In the genomic region with DNA sequence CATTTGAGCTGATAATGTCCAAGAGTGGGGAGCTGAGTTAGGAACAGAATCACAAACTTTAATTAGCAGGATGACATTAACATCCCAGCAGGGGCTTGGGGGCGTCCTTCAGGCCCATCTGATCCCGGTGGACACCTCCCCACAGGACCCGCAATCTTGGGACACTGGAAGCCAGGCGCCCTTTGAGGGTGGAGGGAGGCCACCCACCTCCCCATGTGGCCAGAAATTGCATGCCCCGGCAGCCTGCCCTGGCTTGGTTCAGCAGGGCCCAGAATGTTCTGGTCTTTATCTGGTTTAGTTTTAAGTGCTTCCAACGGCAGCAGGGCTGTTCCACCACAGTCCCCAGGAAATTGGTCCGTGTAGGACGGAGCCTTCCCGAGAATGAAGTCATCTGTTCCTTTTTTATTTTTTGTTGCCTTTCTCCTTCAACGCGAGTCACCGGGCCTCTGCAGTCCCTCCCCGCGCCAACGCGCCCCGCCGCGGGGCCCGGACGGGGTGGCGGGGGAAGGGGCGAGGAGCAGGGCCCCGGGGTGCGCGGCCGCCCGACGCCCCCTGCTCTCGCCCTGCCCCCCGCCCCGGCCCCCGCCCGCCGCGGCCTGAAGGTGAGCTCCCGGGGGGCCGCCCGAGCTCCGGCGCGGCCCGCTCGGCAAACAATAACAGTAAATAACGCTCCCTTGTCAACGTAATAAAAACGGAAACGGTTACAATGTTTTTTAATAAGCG, we compare ENCODE assay signal across 8 cellular contexts.
A peak's percentile ranks its signal among the peaks of the same experiment; 100 is the strongest.
DNase-seq lines count a peak whose midpoint lies in the region; ATAC-seq lines count a peak whose summit lies in the region.

No MANE protein-coding gene starts in this region.

- H3K27me3 ChIP-seq in subcutaneous abdominal adipose tissue (ENCODE audit: control insufficient read depth in 5 of 5, insufficient read depth in 4 of 5, low read length in 5 of 5), result no peaks in the 10 kb centered on the region

- H3K9ac ChIP-seq in subcutaneous abdominal adipose tissue (ENCODE audit: low read length in 5 of 5), result peak overlapping the region; percentile 43 to 80 (median 75)

- H3K36me3 Mint-ChIP-seq in activated T-cell treated with anti-CD3 and anti-CD28 coated beads, Interleukin-2, amount 50 U/mL, for 4 hours (ENCODE audit: insufficient read depth), result no peaks in the 10 kb centered on the region
- H3K36me3 Mint-ChIP-seq in naive B cell, result peaks cover 0 to 8% of the 10 kb centered on the region in 2 donors

- H3K4me1 Mint-ChIP-seq in activated T-cell treated with anti-CD3 and anti-CD28 coated beads, Interleukin-2, amount 50 U/mL, for 4 hours (ENCODE audit: low read depth), result peaks cover 24% of the 10 kb centered on the region
- H3K4me1 Mint-ChIP-seq in naive B cell, result peaks cover 16 to 38% (median 38%) of the 10 kb centered on the region in 3 donors

- H3K9me3 ChIP-seq in subcutaneous abdominal adipose tissue (ENCODE audit: control insufficient read depth in 5 of 5, low read length in 5 of 5), result no peaks in the 10 kb centered on the region

- ATAC-seq in HG02885 (IDR thresholded peaks at IDR 0.05; ENCODE audit: poor library complexity, unreplicated experiment) (peak; percentile 20), naive B cell (ENCODE audit: low read depth in 2 of 2) (no peak)
- peak; percentile 58 to 68 for ATAC-seq in activated T-cell treated with anti-CD3 and anti-CD28 coated beads, Interleukin-2, amount 50 U/mL, for 4 hours

- DNase-seq in NCI-H82 (lab: John Stamatoyannopoulos, UW) (peak; percentile 48), NCI-H82 treated with DMSO at 0.1 percent for 48 hours (lab: John Stamatoyannopoulos, UW; ENCODE audit: unreplicated experiment) (no peak), NCI-H69 (lab: John Stamatoyannopoulos, UW) (peak; percentile 92), fibroblast of peridontal ligament (ENCODE audit: extremely low read depth) (peak; percentile 79), naive B cell (no peak)
- peak; percentile 33 for DNase-seq in activated T-cell treated with anti-CD3 and anti-CD28 coated beads, Interleukin-2, amount 50 U/mL, for 4 hours

- peak overlapping the region in 3 of 5 donors; percentile 47 to 59 (median 50) for H3K4me3 ChIP-seq in subcutaneous abdominal adipose tissue (ENCODE audit: low read depth in 1 of 5, low read length in 5 of 5)

- H3K36me3 ChIP-seq in subcutaneous abdominal adipose tissue (ENCODE audit: control insufficient read depth in 5 of 5, insufficient read depth in 5 of 5, low read length in 5 of 5), result no peaks in the 10 kb centered on the region

- H3K27me3 Mint-ChIP-seq in activated T-cell treated with anti-CD3 and anti-CD28 coated beads, Interleukin-2, amount 50 U/mL, for 4 hours (ENCODE audit: low read depth), result no peaks in the 10 kb centered on the region
- peaks cover 4 to 5% (median 4%) of the 10 kb centered on the region in 3 donors for H3K27me3 Mint-ChIP-seq in naive B cell

- H3K27ac Mint-ChIP-seq in naive B cell, result peak overlapping the region; percentile 99 to 100 (median 99)

- H3K4me1 ChIP-seq in subcutaneous abdominal adipose tissue (ENCODE audit: control insufficient read depth in 5 of 5, insufficient read depth in 5 of 5, low read length in 5 of 5), result peaks cover 2 to 45% (median 23%) of the 10 kb centered on the region in 5 donors

- peak overlapping the region; percentile 78 for H3K4me3 Mint-ChIP-seq in activated T-cell treated with anti-CD3 and anti-CD28 coated beads, Interleukin-2, amount 50 U/mL, for 4 hours
- peak overlapping the region; percentile 79 to 92 (median 88) for H3K4me3 Mint-ChIP-seq in naive B cell

- H3K27ac ChIP-seq in subcutaneous abdominal adipose tissue (ENCODE audit: low read depth, low read length), result peak overlapping the region; percentile 98

- peaks cover 7% of the 10 kb centered on the region for H3K9me3 Mint-ChIP-seq in activated T-cell treated with anti-CD3 and anti-CD28 coated beads, Interleukin-2, amount 50 U/mL, for 4 hours
- peaks cover 0 to 9% (median 0%) of the 10 kb centered on the region in 7 donors for H3K9me3 Mint-ChIP-seq in naive B cell

Comparison
In these comparisons a context has a peak if more than half of its experiments do, and no peak if none do; other contexts are left out.
1. DNase-seq: peak in NCI-H82 (single experiment), NCI-H69 (single experiment), activated T-cell treated with anti-CD3 and anti-CD28 coated beads, Interleukin-2, amount 50 U/mL, for 4 hours (single experiment) and fibroblast of peridontal ligament (single experiment); none in NCI-H82 treated with DMSO at 0.1 percent for 48 hours (single experiment) and naive B cell (single experiment).
2. ATAC-seq: peak in HG02885 (single experiment) and activated T-cell treated with anti-CD3 and anti-CD28 coated beads, Interleukin-2, amount 50 U/mL, for 4 hours (2 of 2); none in naive B cell (0 of 2).